In the genomic region with DNA sequence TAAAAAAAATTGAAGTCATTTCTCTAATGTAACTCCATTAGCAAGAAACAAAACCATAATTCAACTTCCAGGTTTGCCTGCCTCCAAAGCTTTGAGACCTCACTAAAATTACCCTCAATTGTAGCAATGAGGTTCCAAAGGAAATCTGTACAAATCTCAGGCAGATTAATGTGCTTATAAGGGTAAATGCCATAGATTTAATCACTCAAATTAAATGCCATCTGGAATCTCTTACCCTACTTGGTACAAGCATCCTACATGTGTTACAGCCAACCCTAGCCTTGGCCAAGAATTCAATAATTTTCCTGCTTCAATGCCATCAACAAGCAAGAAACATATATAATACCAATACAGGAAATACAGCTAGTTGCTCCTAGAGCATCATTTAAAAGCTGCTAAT, we compare ENCODE assay signal across 11 cellular contexts.
DNase-seq lines count a peak whose midpoint lies in the region; ATAC-seq, FAIRE-seq and TF ChIP-seq lines count a peak whose summit lies in the region.
"Had no signal": no experiment of that assay in that cellular context is flagged by ENCODE, and none has a peak within 500 bp of the region (broad histone marks: within the 10 kb centered on the region; RNA-seq: fewer than 3 reads in every experiment).

No MANE protein-coding gene starts in this region.

- H3K9me3 ChIP-seq in right cardiac atrium (ENCODE audit: control insufficient read depth, low read length), result no peaks in the 10 kb centered on the region
- no peaks in the 10 kb centered on the region for H3K9me3 ChIP-seq in heart right ventricle
- no peaks in the 10 kb centered on the region for H3K9me3 ChIP-seq in kidney (ENCODE audit: control insufficient read depth in 1 of 2, low read length in 2 of 2)
- H3K9me3 ChIP-seq: ascending aorta, gastroesophageal sphincter had no signal

- H3K27me3 ChIP-seq in right cardiac atrium (ENCODE audit: control insufficient read depth, insufficient read depth) (no peaks in the 10 kb centered on the region), heart right ventricle (no peaks in the 10 kb centered on the region), kidney epithelial cell (ENCODE audit: control insufficient read depth, insufficient read depth, low read length) (no peaks in the 10 kb centered on the region)
- H3K27me3 ChIP-seq: ascending aorta, gastroesophageal sphincter had no signal

- FAIRE-seq in kidney (lab: Jason Lieb, UNC), result no peak

- H3K27ac ChIP-seq in right cardiac atrium (ENCODE audit: low read length), result no peak overlapping the region
- peak overlapping the region in 3 of 10 donors; percentile 79 to 95 (median 90) for H3K27ac ChIP-seq in heart right ventricle
- peak overlapping the region; percentile 50 for H3K27ac ChIP-seq in urinary bladder (ENCODE audit: low read depth)
- no peak overlapping the region for H3K27ac ChIP-seq in kidney (ENCODE audit: low read depth in 2 of 2, low read length in 2 of 2)
- H3K27ac ChIP-seq: ascending aorta had no signal

- TF ChIP-seq CTCF in heart right ventricle (IDR thresholded peaks at IDR 0.05), result no peak
- no peak for TF ChIP-seq CTCF in kidney epithelial cell (IDR thresholded peaks at IDR 0.05; ENCODE audit: insufficient read depth, low read length, poor library complexity, severe bottlenecking)
- TF ChIP-seq CTCF in kidney (IDR thresholded peaks at IDR 0.05; ENCODE audit: borderline replicate concordance, extremely low read depth, insufficient read depth), result no peak

- peaks cover 46% of the 10 kb centered on the region for H3K4me1 Mint-ChIP-seq in activated CD4-positive, alpha-beta memory T cell treated with anti-CD3 and anti-CD28 coated beads for 36 hours (ENCODE audit: low read depth)

- peak overlapping the region; percentile 82 for H3K4me3 Mint-ChIP-seq in activated CD4-positive, alpha-beta memory T cell treated with anti-CD3 and anti-CD28 coated beads for 36 hours

- H3K27ac Mint-ChIP-seq in activated CD4-positive, alpha-beta memory T cell treated with anti-CD3 and anti-CD28 coated beads for 36 hours, result peak overlapping the region; percentile 87

- H3K4me3 ChIP-seq in right cardiac atrium (ENCODE audit: low read length) (peak overlapping the region; percentile 26), heart right ventricle (peak overlapping the region in 1 of 10 donors; percentile 86), kidney epithelial cell (ENCODE audit: low read depth, low read length) (peak overlapping the region; percentile 66), urinary bladder (ENCODE audit: low read depth, low read length) (no peak overlapping the region), kidney (ENCODE audit: low read length in 2 of 2) (no peak overlapping the region)
- H3K4me3 ChIP-seq: ascending aorta, gastroesophageal sphincter had no signal

- H3K4me1 ChIP-seq in right cardiac atrium (ENCODE audit: control insufficient read depth, insufficient read depth, low read length) (peaks cover 2% of the 10 kb centered on the region), heart right ventricle (peaks cover 3 to 70% (median 44%) of the 10 kb centered on the region in 9 donors), urinary bladder (ENCODE audit: insufficient read depth) (no peaks in the 10 kb centered on the region), kidney (ENCODE audit: control insufficient read depth in 1 of 2, insufficient read depth in 1 of 2, low read depth in 1 of 2, low read length in 2 of 2) (no peaks in the 10 kb centered on the region)

- peaks cover 48% of the 10 kb centered on the region for H3K36me3 Mint-ChIP-seq in activated CD4-positive, alpha-beta memory T cell treated with anti-CD3 and anti-CD28 coated beads for 36 hours

- intact Hi-C loops in right cardiac atrium (cut with DNase I), result loop anchor here in 3 of 4 donors (5.0 to 10.0 kb wide), 4 partner anchors 92 to 329 kb away; no protein-coding TSS in a partner anchor
- intact Hi-C loops in heart right ventricle (cut with DNase I), result loop anchor here in 9 of 10 donors (2.0 to 10.0 kb wide), 7 partner anchors 92 to 319 kb away; no protein-coding TSS in a partner anchor
- intact Hi-C loops in activated CD4-positive, alpha-beta memory T cell treated with anti-CD3 and anti-CD28 coated beads for 36 hours (cut with micrococcal nuclease), result loop anchor here (1.0 to 10.0 kb wide), 6 partner anchors 15 to 1858 kb away; no protein-coding TSS in a partner anchor
- intact Hi-C loops in kidney (cut with DNase I), result no loop called here

- POLR2A ChIA-PET in activated CD4-positive, alpha-beta memory T cell treated with anti-CD3 and anti-CD28 coated beads for 36 hours (lab: Charles Lee), result interaction anchor here (1.7 to 4.0 kb wide), 4 partner anchors 14 to 144 kb away, joined by 6 to 40 read pairs (median 19); no protein-coding TSS in a partner anchor

- H3K36me3 ChIP-seq in heart right ventricle, result no peaks in the 10 kb centered on the region
- H3K36me3 ChIP-seq in kidney epithelial cell (ENCODE audit: control insufficient read depth, insufficient read depth, low read length), result no peaks in the 10 kb centered on the region
- H3K36me3 ChIP-seq in urinary bladder (ENCODE audit: insufficient read depth), result no peaks in the 10 kb centered on the region
- no peaks in the 10 kb centered on the region for H3K36me3 ChIP-seq in kidney (ENCODE audit: control insufficient read depth in 1 of 2, insufficient read depth in 2 of 2, low read length in 2 of 2)
- H3K36me3 ChIP-seq: ascending aorta, gastroesophageal sphincter had no signal

- H3K27me3 Mint-ChIP-seq in activated CD4-positive, alpha-beta memory T cell treated with anti-CD3 and anti-CD28 coated beads for 36 hours, result no peaks in the 10 kb centered on the region

- no peak overlapping the region for H3K9ac ChIP-seq in kidney (ENCODE audit: low read length in 2 of 2)

- H3K9me3 Mint-ChIP-seq in activated CD4-positive, alpha-beta memory T cell treated with anti-CD3 and anti-CD28 coated beads for 36 hours, result no peaks in the 10 kb centered on the region

- CTCF ChIA-PET in activated CD4-positive, alpha-beta memory T cell treated with anti-CD3 and anti-CD28 coated beads for 36 hours (lab: Charles Lee), result interaction anchor here (0.6 to 6.0 kb wide), 18 partner anchors 35 to 345 kb away, joined by 3 to 144 read pairs (median 5); no protein-coding TSS in a partner anchor

- DNase-seq in right cardiac atrium (no peak), heart right ventricle (no peak), kidney epithelial cell (ENCODE audit: low read depth) (no peak), kidney (no peak)
- no peak for DNase-seq in activated CD4-positive, alpha-beta memory T cell treated with anti-CD3 and anti-CD28 coated beads for 36 hours
- DNase-seq in stimulated activated naive CD4-positive, alpha-beta T cell treated with Interleukin-2 at 50 U/mL for 16 hours (lab: John Stamatoyannopoulos, UW), result no peak
- DNase-seq: substantia nigra had no signal

- ATAC-seq in right cardiac atrium, result no peak
- no peak for ATAC-seq in heart right ventricle
- no peak for ATAC-seq in GM19324 (IDR thresholded peaks at IDR 0.05; ENCODE audit: low FRiP score, unreplicated experiment)

Comparison
In these comparisons a context has a peak if more than half of its experiments do, and no peak if none do; other contexts are left out.
1. H3K4me3 ChIP-seq: peak in right cardiac atrium (single experiment) and kidney epithelial cell (single experiment); none in urinary bladder (single experiment) and kidney (0 of 2).